8 cellular contexts compared by ENCODE assay signal in the genomic region with DNA sequence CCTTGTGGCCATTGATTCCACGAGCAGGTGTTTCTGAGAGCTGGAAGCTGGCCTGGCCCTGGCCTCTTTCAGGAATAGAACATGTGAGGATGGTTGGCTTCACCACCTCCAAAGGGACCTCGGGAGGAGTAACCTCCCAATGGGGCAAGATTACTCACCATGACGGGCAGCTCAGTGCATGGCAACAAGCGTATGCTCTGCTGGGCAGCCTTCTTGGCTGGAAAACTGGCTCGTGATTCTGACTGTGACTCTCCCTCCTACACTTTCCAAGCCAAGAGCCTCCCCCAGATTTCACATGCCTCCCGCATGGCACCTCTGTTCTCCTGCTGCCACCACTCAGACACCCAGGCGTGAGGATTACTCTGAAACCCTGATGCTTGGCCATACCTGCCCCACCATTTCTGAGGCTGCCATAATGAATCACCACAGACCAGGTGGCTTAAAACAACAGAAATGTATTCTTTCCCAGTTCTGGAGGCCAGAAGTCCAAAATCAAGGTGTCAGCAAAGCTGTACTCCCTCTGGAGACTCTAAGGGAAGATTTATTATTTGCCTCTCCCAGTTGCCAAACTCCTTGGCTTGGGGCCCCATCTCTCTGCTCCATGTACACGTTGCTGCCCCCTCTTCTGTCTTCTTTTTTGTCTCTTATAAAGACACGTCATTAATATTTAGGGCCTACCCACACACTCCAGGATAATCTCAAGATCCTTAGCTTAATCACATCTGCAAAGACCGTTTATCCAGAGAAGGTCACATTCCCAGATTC.
A peak's percentile ranks its signal among the peaks of the same experiment; 100 is the strongest.
DNase-seq lines count a peak whose midpoint lies in the region; ATAC-seq and TF ChIP-seq lines count a peak whose summit lies in the region.

No MANE protein-coding gene starts in this region.

- H3K4me3 ChIP-seq in fibroblast of mammary gland (ENCODE audit: control insufficient read depth, low read depth, low read length) (no peak overlapping the region), gastrocnemius medialis (no peak overlapping the region)

- no peaks in the 10 kb centered on the region for H3K27me3 ChIP-seq in gastrocnemius medialis

- intact Hi-C loops in Calu3 (cut with micrococcal nuclease; ENCODE audit: unreplicated experiment) = loop anchor here (5.0 to 10.0 kb wide), 3 partner anchors 282 to 430 kb away; a partner anchor contains a TSS
- intact Hi-C loops in gastrocnemius medialis (cut with DNase I; ENCODE audit: low total_unique reads) = loop anchor here (2.0 kb wide), 1 partner anchor 16 kb away; no protein-coding TSS in a partner anchor

- TF ChIP-seq POLR2A in gastrocnemius medialis (IDR thresholded peaks at IDR 0.05) = no peak

- ATAC-seq in SK-N-SH treated with all-trans-retinoic acid at 6 μM for 48 hours (peak; percentile 40), gastrocnemius medialis (peak; percentile 87 to 88), GM21360 (IDR thresholded peaks at IDR 0.05; ENCODE audit: unreplicated experiment) (no peak), GM21526 (IDR thresholded peaks at IDR 0.05; ENCODE audit: low FRiP score, unreplicated experiment) (no peak)
- no peak for ATAC-seq in activated CD8-positive, alpha-beta memory T cell treated with anti-CD3 and anti-CD28 coated beads, Interleukin-2, amount 10 ng/mL, durations not matched to agents 7 days and 5 days

- no peaks in the 10 kb centered on the region for H3K9me3 ChIP-seq in gastrocnemius medialis

- no peaks in the 10 kb centered on the region for H3K9me3 Mint-ChIP-seq in Calu3 (ENCODE audit: low read depth, unreplicated experiment)
- H3K9me3 Mint-ChIP-seq in activated CD8-positive, alpha-beta memory T cell treated with anti-CD3 and anti-CD28 coated beads, Interleukin-2, amount 10 ng/mL, durations not matched to agents 7 days and 5 days (ENCODE audit: low read depth) = no peaks in the 10 kb centered on the region

- H3K27ac Mint-ChIP-seq in Calu3 (ENCODE audit: unreplicated experiment) = peak overlapping the region; percentile 58
- no peak overlapping the region for H3K27ac Mint-ChIP-seq in activated CD8-positive, alpha-beta memory T cell treated with anti-CD3 and anti-CD28 coated beads, Interleukin-2, amount 10 ng/mL, durations not matched to agents 7 days and 5 days

- peaks cover 15% of the 10 kb centered on the region for H3K36me3 Mint-ChIP-seq in Calu3 (ENCODE audit: insufficient read depth, unreplicated experiment)
- H3K36me3 Mint-ChIP-seq in activated CD8-positive, alpha-beta memory T cell treated with anti-CD3 and anti-CD28 coated beads, Interleukin-2, amount 10 ng/mL, durations not matched to agents 7 days and 5 days = peaks cover 6% of the 10 kb centered on the region

- no peaks in the 10 kb centered on the region for H3K36me3 ChIP-seq in gastrocnemius medialis

- peaks cover 15% of the 10 kb centered on the region for H3K27me3 Mint-ChIP-seq in Calu3 (ENCODE audit: unreplicated experiment)
- H3K27me3 Mint-ChIP-seq in activated CD8-positive, alpha-beta memory T cell treated with anti-CD3 and anti-CD28 coated beads, Interleukin-2, amount 10 ng/mL, durations not matched to agents 7 days and 5 days = no peaks in the 10 kb centered on the region

- peak; percentile 24 for DNase-seq in Calu3
- DNase-seq in fibroblast of mammary gland (ENCODE audit: low read depth) = peak; percentile 84
- DNase-seq in gastrocnemius medialis = peak; percentile 69 to 82
- DNase-seq in activated CD8-positive, alpha-beta memory T cell treated with anti-CD3 and anti-CD28 coated beads, Interleukin-2, amount 10 ng/mL, durations not matched to agents 7 days and 5 days = no peak
- no peak for DNase-seq in NCI-H1694 treated with DMSO at 0.1 percent for 48 hours (lab: John Stamatoyannopoulos, UW)

- TF ChIP-seq CTCF in Calu3 (IDR thresholded peaks at IDR 0.05; ENCODE audit: unreplicated experiment) = no peak
- TF ChIP-seq CTCF in fibroblast of mammary gland (conservative IDR thresholded peaks at IDR 0.05; ENCODE audit: control insufficient read depth, insufficient read depth, low read depth, low read length) = no peak
- TF ChIP-seq CTCF in gastrocnemius medialis (IDR thresholded peaks at IDR 0.05 in 4 of 5, conservative IDR thresholded peaks at IDR 0.05 in 1 of 5) = no peak

- CTCF ChIA-PET in Calu3 (lab: Charles Lee) = interaction anchor here (0.6 to 0.9 kb wide), 2 partner anchors 291 to 472 kb away, joined by 3 read pairs; no protein-coding TSS in a partner anchor
- CTCF ChIA-PET in activated CD8-positive, alpha-beta memory T cell treated with anti-CD3 and anti-CD28 coated beads, Interleukin-2, amount 10 ng/mL, durations not matched to agents 7 days and 5 days (lab: Charles Lee) = interaction anchor here (1.2 to 1.9 kb wide), 3 partner anchors 10 to 14 kb away, joined by 3 to 4 read pairs (median 4); no protein-coding TSS in a partner anchor

- H3K4me1 Mint-ChIP-seq in Calu3 (ENCODE audit: low read depth, unreplicated experiment) = peaks cover 63% of the 10 kb centered on the region
- H3K4me1 Mint-ChIP-seq in activated CD8-positive, alpha-beta memory T cell treated with anti-CD3 and anti-CD28 coated beads, Interleukin-2, amount 10 ng/mL, durations not matched to agents 7 days and 5 days = peaks cover 71% of the 10 kb centered on the region

- in situ Hi-C loops in gastrocnemius medialis (cut with MboI; ENCODE audit: low sequenced_read_pairs in 4 of 4) = no loop called here

- H3K4me1 ChIP-seq in gastrocnemius medialis = peaks cover 14 to 23% of the 10 kb centered on the region in 2 donors

- no peak overlapping the region for H3K4me3 Mint-ChIP-seq in Calu3 (ENCODE audit: low read depth, unreplicated experiment)
- no peak overlapping the region for H3K4me3 Mint-ChIP-seq in activated CD8-positive, alpha-beta memory T cell treated with anti-CD3 and anti-CD28 coated beads, Interleukin-2, amount 10 ng/mL, durations not matched to agents 7 days and 5 days

- no TSS peak for BruUV-seq in Calu3 (replicated peaks; lab: Mats Ljungman, UMichigan)

- H3K27ac ChIP-seq in gastrocnemius medialis = peak overlapping the region; percentile 54 to 68 (median 63)

TF ChIP-seq in SK-N-SH treated with all-trans-retinoic acid at 6 μM for 48 hours, 23 proteins besides CTCF, POLR2A, EP300 and RAD21:
- no peak for TF ChIP-seq TCF4 (CRISPR knock-in tag; IDR thresholded peaks at IDR 0.05; ENCODE audit: borderline replicate concordance)
- TF ChIP-seq GLIS3 (CRISPR knock-in tag; IDR thresholded peaks at IDR 0.05) = no peak
- TF ChIP-seq ISL1 (CRISPR knock-in tag; IDR thresholded peaks at IDR 0.05) = no peak

Comparison
In these comparisons a context has a peak if more than half of its experiments do, and no peak if none do; other contexts are left out.
1. DNase-seq: peak in Calu3 (single experiment), fibroblast of mammary gland (single experiment) and gastrocnemius medialis (2 of 2); none in activated CD8-positive, alpha-beta memory T cell treated with anti-CD3 and anti-CD28 coated beads, Interleukin-2, amount 10 ng/mL, durations not matched to agents 7 days and 5 days (single experiment) and NCI-H1694 treated with DMSO at 0.1 percent for 48 hours (single experiment).
2. ATAC-seq: peak in SK-N-SH treated with all-trans-retinoic acid at 6 μM for 48 hours (single experiment) and gastrocnemius medialis (2 of 2); none in activated CD8-positive, alpha-beta memory T cell treated with anti-CD3 and anti-CD28 coated beads, Interleukin-2, amount 10 ng/mL, durations not matched to agents 7 days and 5 days (single experiment), GM21360 (single experiment) and GM21526 (single experiment).